1 cellular context compared by ENCODE assay signal in genomic region chr10:36676321-36677169, GRCh38.
TF ChIP-seq lines count a peak whose summit lies in the region.

No MANE protein-coding gene starts in this region.

TF ChIP-seq in IMR-90, 13 proteins besides CTCF, POLR2A, EP300 and RAD21:
- TF ChIP-seq RFX5 (IDR thresholded peaks at IDR 0.05; ENCODE audit: low read depth, low read length) (no peak), FOS (IDR thresholded peaks at IDR 0.05; ENCODE audit: low read depth, low read length) (no peak), MXI1 (IDR thresholded peaks at IDR 0.05; ENCODE audit: borderline replicate concordance, low read depth, low read length) (no peak), NFE2L2 (IDR thresholded peaks at IDR 0.05; ENCODE audit: low read depth, low read length) (no peak), CEBPB (IDR thresholded peaks at IDR 0.05; ENCODE audit: low read depth, low read length) (no peak), RCOR1 (IDR thresholded peaks at IDR 0.05; ENCODE audit: insufficient replicate concordance, low read length) (no peak), MAFK (IDR thresholded peaks at IDR 0.05; ENCODE audit: low read depth, low read length) (no peak), BHLHE40 (IDR thresholded peaks at IDR 0.05; ENCODE audit: low read depth, low read length) (no peak), SMC3 (IDR thresholded peaks at IDR 0.05; ENCODE audit: low read depth, low read length) (no peak), CHD1 (IDR thresholded peaks at IDR 0.05; ENCODE audit: low read depth, low read length) (no peak), MAZ (IDR thresholded peaks at IDR 0.05; ENCODE audit: borderline replicate concordance, low read depth, low read length) (no peak)
- TF ChIP-seq, protein P1, sequence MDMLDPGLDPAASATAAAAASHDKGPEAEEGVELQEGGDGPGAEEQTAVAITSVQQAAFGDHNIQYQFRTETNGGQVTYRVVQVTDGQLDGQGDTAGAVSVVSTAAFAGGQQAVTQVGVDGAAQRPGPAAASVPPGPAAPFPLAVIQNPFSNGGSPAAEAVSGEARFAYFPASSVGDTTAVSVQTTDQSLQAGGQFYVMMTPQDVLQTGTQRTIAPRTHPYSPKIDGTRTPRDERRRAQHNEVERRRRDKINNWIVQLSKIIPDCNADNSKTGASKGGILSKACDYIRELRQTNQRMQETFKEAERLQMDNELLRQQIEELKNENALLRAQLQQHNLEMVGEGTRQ (IDR thresholded peaks at IDR 0.05; ENCODE audit: low read depth, low read length): no peak
- TF ChIP-seq, protein P2, sequence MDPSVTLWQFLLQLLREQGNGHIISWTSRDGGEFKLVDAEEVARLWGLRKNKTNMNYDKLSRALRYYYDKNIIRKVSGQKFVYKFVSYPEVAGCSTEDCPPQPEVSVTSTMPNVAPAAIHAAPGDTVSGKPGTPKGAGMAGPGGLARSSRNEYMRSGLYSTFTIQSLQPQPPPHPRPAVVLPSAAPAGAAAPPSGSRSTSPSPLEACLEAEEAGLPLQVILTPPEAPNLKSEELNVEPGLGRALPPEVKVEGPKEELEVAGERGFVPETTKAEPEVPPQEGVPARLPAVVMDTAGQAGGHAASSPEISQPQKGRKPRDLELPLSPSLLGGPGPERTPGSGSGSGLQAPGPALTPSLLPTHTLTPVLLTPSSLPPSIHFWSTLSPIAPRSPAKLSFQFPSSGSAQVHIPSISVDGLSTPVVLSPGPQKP (IDR thresholded peaks at IDR 0.05; ENCODE audit: borderline replicate concordance, low read depth, low read length): no peak
